19 cellular contexts compared by ENCODE assay signal in the genomic region with DNA sequence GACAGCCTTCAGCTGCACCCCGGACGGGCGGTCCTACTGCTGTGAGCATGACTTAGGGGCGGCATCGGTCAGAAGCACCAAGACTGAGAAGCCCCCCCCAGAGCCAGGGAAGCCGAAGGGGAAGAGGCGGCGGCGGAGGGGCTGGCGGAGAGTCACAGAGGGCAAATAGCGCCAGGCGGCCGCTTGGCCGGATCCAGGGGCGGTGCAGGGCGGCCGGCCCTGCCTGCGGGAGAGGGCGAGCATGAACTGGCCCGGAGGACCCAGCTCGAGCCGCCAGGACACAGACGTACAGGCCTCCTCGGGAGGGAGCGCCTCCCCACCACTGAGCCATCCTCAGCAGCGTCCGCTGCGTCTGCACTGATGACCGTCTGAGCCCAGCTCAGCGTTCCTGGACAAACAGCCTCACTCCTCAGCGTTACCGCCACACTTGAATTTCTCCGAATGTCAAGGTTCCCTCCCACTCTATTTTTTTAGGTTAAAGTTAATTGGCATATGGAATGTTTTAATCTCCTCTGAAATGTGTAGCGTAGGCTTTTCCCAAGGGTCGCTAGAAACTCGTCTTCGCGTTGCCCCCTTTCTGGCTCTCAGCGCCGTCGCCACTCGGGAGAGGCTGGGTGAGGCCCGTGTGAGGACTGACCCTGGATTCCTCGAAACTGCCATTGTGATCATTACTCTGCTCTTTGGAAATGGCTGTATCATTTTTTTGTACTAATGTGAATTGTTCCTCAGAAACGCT. TPM values are rescaled to one million over a fixed set of nuclear protein-coding genes. Genes with fewer than 3 reads are reported as not detected.
DNase-seq lines count a peak whose midpoint lies in the region; ATAC-seq and TF ChIP-seq lines count a peak whose summit lies in the region.
"Had no signal": no experiment of that assay in that cellular context is flagged by ENCODE, and none has a peak within 500 bp of the region (broad histone marks: within the 10 kb centered on the region; RNA-seq: fewer than 3 reads in every experiment).

No MANE protein-coding gene starts in this region.

- no peaks in the 10 kb centered on the region for H3K9me3 ChIP-seq in HEK293 (ENCODE audit: control insufficient read depth, insufficient read depth, low read depth, low read length)
- H3K9me3 ChIP-seq: BLaER1 treated with 17β-estradiol and CSF1 and Interleukin-3, amounts not matched to agents 10 nM and 100 nM; gastroesophageal sphincter; suprapubic skin had no signal

- POLR2A ChIA-PET in HEK293 (lab: Yijun Ruan, JAX): no interaction called here

- H3K36me3 ChIP-seq in HEK293 (ENCODE audit: control insufficient read depth in 2 of 2, insufficient read depth in 1 of 2, low read length in 2 of 2): peaks cover 4 to 98% of the 10 kb centered on the region in 2 experiments; a peak in 2 of 3 replicates

- no peak overlapping the region for H3K27ac ChIP-seq in HEK293 (ENCODE audit: extremely low read depth, low read depth, low read length)
- H3K27ac ChIP-seq: BLaER1 treated with 17β-estradiol and CSF1 and Interleukin-3, amounts not matched to agents 10 nM and 100 nM; brain microvascular endothelial cell; gastroesophageal sphincter; suprapubic skin had no signal

- no peaks in the 10 kb centered on the region for H3K4me1 ChIP-seq in HEK293 (ENCODE audit: control insufficient read depth, insufficient read depth, low read length)
- H3K4me1 ChIP-seq: gastroesophageal sphincter, suprapubic skin had no signal

- ATAC-seq in HG03342 (IDR thresholded peaks at IDR 0.05; ENCODE audit: unreplicated experiment): no peak
- ATAC-seq: gastroesophageal sphincter, left colon had no signal

- peak overlapping the region; percentile 34 for H3K27ac Mint-ChIP-seq in T-helper 2 cell treated with Interferon-gamma antibody and Interleukin-4, amounts not matched to agents 5 μg/mL and 100 μg/mL, for 36 hours
- peak overlapping the region; percentile 27 for H3K27ac Mint-ChIP-seq in endothelial cell (ENCODE audit: unreplicated experiment)

- no peak for DNase-seq in T-helper 2 cell treated with Interferon-gamma antibody and Interleukin-4, amounts not matched to agents 5 μg/mL and 100 μg/mL, for 36 hours (ENCODE audit: low spot score)
- DNase-seq in T-helper 2 cell (no peak), endothelial cell (ENCODE audit: low spot score) (no peak), retina (peak; percentile 11), SK-N-DZ (ENCODE audit: low spot score) (no peak)
- no peak for DNase-seq in effector CD8-positive, alpha-beta T cell (lab: John Stamatoyannopoulos, UW)
- DNase-seq: 8988T; activated naive CD4-positive, alpha-beta T cell treated with anti-CD3 and anti-CD28 coated beads, Interleukin-2, amount 50 U/mL, for 16 hours; brain microvascular endothelial cell; GF-D8; NCI-H1417; NCI-H526 treated with DMSO at 0.1 percent for 48 hours; stimulated activated CD4-positive, alpha-beta T cell treated with anti-CD3 and anti-CD28 coated beads, Interleukin-2, amount 100 ng/mL, for 48 hours had no signal

- no peak overlapping the region for H3K4me3 ChIP-seq in HEK293 (ENCODE audit: low read depth, low read length)
- H3K4me3 ChIP-seq: BLaER1 treated with 17β-estradiol and CSF1 and Interleukin-3, amounts not matched to agents 10 nM and 100 nM; gastroesophageal sphincter; suprapubic skin had no signal

- H3K27me3 Mint-ChIP-seq in T-helper 2 cell treated with Interferon-gamma antibody and Interleukin-4, amounts not matched to agents 5 μg/mL and 100 μg/mL, for 36 hours (ENCODE audit: low read depth): no peaks in the 10 kb centered on the region
- peaks cover 5% of the 10 kb centered on the region for H3K27me3 Mint-ChIP-seq in endothelial cell (ENCODE audit: unreplicated experiment)

- no peak overlapping the region for H3K4me3 Mint-ChIP-seq in T-helper 2 cell treated with Interferon-gamma antibody and Interleukin-4, amounts not matched to agents 5 μg/mL and 100 μg/mL, for 36 hours
- H3K4me3 Mint-ChIP-seq in endothelial cell (ENCODE audit: unreplicated experiment): no peak overlapping the region

- peaks cover 59% of the 10 kb centered on the region for H3K36me3 Mint-ChIP-seq in T-helper 2 cell treated with Interferon-gamma antibody and Interleukin-4, amounts not matched to agents 5 μg/mL and 100 μg/mL, for 36 hours (ENCODE audit: low read depth)
- H3K36me3 Mint-ChIP-seq in endothelial cell (ENCODE audit: low read depth, unreplicated experiment): peaks cover 29% of the 10 kb centered on the region

- CTCF ChIA-PET in HEK293 (lab: Yijun Ruan, JAX): no interaction called here

- peaks cover 2% of the 10 kb centered on the region for H3K4me1 Mint-ChIP-seq in T-helper 2 cell treated with Interferon-gamma antibody and Interleukin-4, amounts not matched to agents 5 μg/mL and 100 μg/mL, for 36 hours (ENCODE audit: low read depth)
- H3K4me1 Mint-ChIP-seq in endothelial cell (ENCODE audit: unreplicated experiment): no peaks in the 10 kb centered on the region

- TF ChIP-seq CTCF in HEK293 (tag by site-specific recombination; IDR thresholded peaks at IDR 0.05): no peak
- TF ChIP-seq CTCF in endothelial cell (IDR thresholded peaks at IDR 0.05; ENCODE audit: unreplicated experiment): no peak

- H3K9me3 Mint-ChIP-seq in T-helper 2 cell treated with Interferon-gamma antibody and Interleukin-4, amounts not matched to agents 5 μg/mL and 100 μg/mL, for 36 hours: no peaks in the 10 kb centered on the region
- no peaks in the 10 kb centered on the region for H3K9me3 Mint-ChIP-seq in endothelial cell (ENCODE audit: unreplicated experiment)

TF ChIP-seq in HEK293, 187 proteins besides CTCF, POLR2A, EP300 and RAD21:
- TF ChIP-seq PRDM4 (tag by site-specific recombination; IDR thresholded peaks at IDR 0.05): peak; percentile 97
- TF ChIP-seq SETDB1 (IDR thresholded peaks at IDR 0.05; ENCODE audit: insufficient read length, low read length): no peak

RNA-seq across cellular contexts. Expression of gene NELFA, which starts 29.9 kb away (rescaled TPM):
- total RNA-seq in endothelial cell (ENCODE audit: unreplicated experiment): 30.2 TPM
- 50.7 and 51.7 TPM in 2 replicates for polyA plus RNA-seq in SK-N-DZ (2014; cell fraction: cytosol; rRNA removed)
- polyA plus RNA-seq in SK-N-DZ (2014; cell fraction: nucleus; rRNA removed): 47.8 and 51.0 TPM in 2 replicates
